In the genomic region with DNA sequence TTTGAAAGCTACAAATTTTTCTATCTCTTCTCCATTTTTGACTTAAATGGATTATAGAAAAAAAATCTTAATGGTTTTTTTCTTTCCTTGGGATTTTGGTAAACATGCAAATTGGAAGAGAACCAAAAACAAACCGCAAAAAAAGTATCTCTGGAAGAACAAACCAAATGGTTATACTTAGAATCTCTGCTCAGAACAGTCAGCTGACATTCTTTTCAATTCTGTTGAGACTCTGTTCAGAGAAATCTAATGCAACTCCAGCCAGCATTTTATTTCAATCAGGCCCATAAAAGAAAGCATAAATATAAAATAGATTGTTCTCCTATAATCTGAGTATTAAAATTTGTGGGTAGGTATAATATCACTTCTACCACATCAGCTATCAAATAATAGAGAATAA, we compare ENCODE assay signal across 19 cellular contexts.
DNase-seq lines count a peak whose midpoint lies in the region; ATAC-seq and TF ChIP-seq lines count a peak whose summit lies in the region.
"Had no signal": no experiment of that assay in that cellular context is flagged by ENCODE, and none has a peak within 500 bp of the region (broad histone marks: within the 10 kb centered on the region; RNA-seq: fewer than 3 reads in every experiment).

No MANE protein-coding gene starts in this region.

- H3K4me3 ChIP-seq in heart right ventricle (no peak overlapping the region), right atrium auricular region (no peak overlapping the region), neutrophil (ENCODE audit: low read depth in 1 of 2, low read length in 1 of 2) (no peak overlapping the region)
- H3K4me3 ChIP-seq: testis had no signal

- H3K27me3 ChIP-seq in heart right ventricle (no peaks in the 10 kb centered on the region), right atrium auricular region (no peaks in the 10 kb centered on the region), neutrophil (no peaks in the 10 kb centered on the region)
- H3K27me3 ChIP-seq: testis had no signal

- CTCF ChIA-PET in activated CD4-positive, alpha-beta T cell treated with anti-CD3 and anti-CD28 coated beads for 36 hours (lab: Charles Lee), result interaction anchor here (1.6 to 1.9 kb wide), 3 partner anchors 21 to 236 kb away, joined by 3 to 5 read pairs (median 3); no protein-coding TSS in a partner anchor

- TF ChIP-seq CTCF in heart right ventricle (IDR thresholded peaks at IDR 0.05), result no peak
- no peak for TF ChIP-seq CTCF in right atrium auricular region (IDR thresholded peaks at IDR 0.05)
- no peak for TF ChIP-seq CTCF in glutamatergic neuron (IDR thresholded peaks at IDR 0.05; ENCODE audit: partially characterized antibody, unreplicated experiment)
- TF ChIP-seq CTCF in neutrophil (IDR thresholded peaks at IDR 0.05), result no peak

- peak overlapping the region in 8 of 10 donors; percentile 7 to 75 (median 47) for H3K27ac ChIP-seq in heart right ventricle
- peak overlapping the region in 1 of 2 donors; percentile 23 for H3K27ac ChIP-seq in right atrium auricular region
- H3K27ac ChIP-seq in neutrophil, result peak overlapping the region; percentile 64

- POLR2A ChIA-PET in activated CD4-positive, alpha-beta T cell treated with anti-CD3 and anti-CD28 coated beads for 36 hours (lab: Charles Lee), result no interaction called here

- H3K36me3 ChIP-seq in heart right ventricle, result no peaks in the 10 kb centered on the region
- no peaks in the 10 kb centered on the region for H3K36me3 ChIP-seq in right atrium auricular region
- no peaks in the 10 kb centered on the region for H3K36me3 ChIP-seq in neutrophil

- peak overlapping the region; percentile 100 for H3K27ac Mint-ChIP-seq in glutamatergic neuron (ENCODE audit: unreplicated experiment)
- no peak overlapping the region for H3K27ac Mint-ChIP-seq in activated naive CD4-positive, alpha-beta T cell treated with anti-CD3 and anti-CD28 coated beads, Interleukin-2, amount 50 U/mL, for 72 hours
- no peak overlapping the region for H3K27ac Mint-ChIP-seq in activated CD4-positive, alpha-beta T cell treated with anti-CD3 and anti-CD28 coated beads for 36 hours

- peak in 6 of 8 donors; percentile 48 to 85 (median 70) for ATAC-seq in heart right ventricle
- ATAC-seq in HG02798 (IDR thresholded peaks at IDR 0.05; ENCODE audit: poor library complexity, unreplicated experiment), result no peak
- no peak for ATAC-seq in activated naive CD4-positive, alpha-beta T cell treated with anti-CD3 and anti-CD28 coated beads, Interleukin-2, amount 50 U/mL, for 72 hours
- no peak for ATAC-seq in activated CD4-positive, alpha-beta T cell treated with anti-CD3 and anti-CD28 coated beads for 36 hours

- peaks cover 49% of the 10 kb centered on the region for H3K4me1 Mint-ChIP-seq in glutamatergic neuron (ENCODE audit: low read depth, unreplicated experiment)
- H3K4me1 Mint-ChIP-seq in activated CD4-positive, alpha-beta T cell treated with anti-CD3 and anti-CD28 coated beads for 36 hours, result peaks cover 9% of the 10 kb centered on the region

- peak overlapping the region; percentile 76 for H3K4me3 Mint-ChIP-seq in glutamatergic neuron (ENCODE audit: unreplicated experiment)
- H3K4me3 Mint-ChIP-seq in activated CD4-positive, alpha-beta T cell treated with anti-CD3 and anti-CD28 coated beads for 36 hours, result no peak overlapping the region

- no peak for DNase-seq in heart right ventricle
- no peak for DNase-seq in right atrium auricular region (ENCODE audit: low spot score)
- DNase-seq in glutamatergic neuron, result no peak
- DNase-seq in activated naive CD4-positive, alpha-beta T cell treated with anti-CD3 and anti-CD28 coated beads, Interleukin-2, amount 50 U/mL, for 72 hours (ENCODE audit: low spot score in 2 of 2), result no peak
- DNase-seq in activated CD4-positive, alpha-beta T cell treated with anti-CD3 and anti-CD28 coated beads for 36 hours, result no peak
- DNase-seq in HK-2 (ENCODE audit: unreplicated experiment), result no peak
- DNase-seq: activated CD4-positive, alpha-beta T cell treated with anti-CD3 and anti-CD28 coated beads for 4 hours; activated naive CD4-positive, alpha-beta T cell; activated T-cell treated with anti-CD3 and anti-CD28 coated beads, Interleukin-2, amount 50 U/mL, for 4 hours; Calu3; dermis blood vessel endothelial cell; foreskin fibroblast; NCI-H2029 treated with DMSO at 0.1 percent for 48 hours; NCI-H226; posterior cingulate gyrus had no signal

- H3K4me1 ChIP-seq in heart right ventricle, result peaks cover 0 to 32% (median 23%) of the 10 kb centered on the region in 9 donors
- H3K4me1 ChIP-seq in right atrium auricular region, result peaks cover 0 to 18% of the 10 kb centered on the region in 2 donors
- H3K4me1 ChIP-seq in neutrophil (ENCODE audit: control insufficient read depth in 1 of 2, insufficient read depth in 1 of 2, low read depth in 1 of 2, low read length in 1 of 2), result peaks cover 3 to 5% of the 10 kb centered on the region in 2 experiments

- H3K9me3 Mint-ChIP-seq in glutamatergic neuron (ENCODE audit: unreplicated experiment), result peaks cover 20% of the 10 kb centered on the region
- no peaks in the 10 kb centered on the region for H3K9me3 Mint-ChIP-seq in activated naive CD4-positive, alpha-beta T cell treated with anti-CD3 and anti-CD28 coated beads, Interleukin-2, amount 50 U/mL, for 72 hours
- no peaks in the 10 kb centered on the region for H3K9me3 Mint-ChIP-seq in activated CD4-positive, alpha-beta T cell treated with anti-CD3 and anti-CD28 coated beads for 36 hours (ENCODE audit: low read depth)
- H3K9me3 Mint-ChIP-seq: activated T-cell treated with anti-CD3 and anti-CD28 coated beads, Interleukin-2, amount 50 U/mL, for 4 hours; natural killer cell treated with Interleukin-12 subunit alpha and Interleukin-12 subunit beta and Interleukin-15 and Interleukin-18, amount 100 ng/mL, for 72 hours had no signal

- intact Hi-C loops in heart right ventricle (cut with DNase I), result no loop called here
- intact Hi-C loops in activated CD4-positive, alpha-beta T cell treated with anti-CD3 and anti-CD28 coated beads for 36 hours (cut with DNase I, micrococcal nuclease), result no loop called here

- no peaks in the 10 kb centered on the region for H3K36me3 Mint-ChIP-seq in glutamatergic neuron (ENCODE audit: unreplicated experiment)
- peaks cover 0 to 4% of the 10 kb centered on the region in 2 donors for H3K36me3 Mint-ChIP-seq in activated naive CD4-positive, alpha-beta T cell treated with anti-CD3 and anti-CD28 coated beads, Interleukin-2, amount 50 U/mL, for 72 hours
- no peaks in the 10 kb centered on the region for H3K36me3 Mint-ChIP-seq in activated CD4-positive, alpha-beta T cell treated with anti-CD3 and anti-CD28 coated beads for 36 hours (ENCODE audit: low read depth)
- H3K36me3 Mint-ChIP-seq: natural killer cell treated with Interleukin-12 subunit alpha and Interleukin-12 subunit beta and Interleukin-15 and Interleukin-18, amount 100 ng/mL, for 72 hours had no signal

- WGBS in heart right ventricle, 2 donors, result 13 to 32% methylated on average over 1 of the region's 1 CpG

- H3K9me3 ChIP-seq in heart right ventricle (peaks cover 0 to 4% (median 0%) of the 10 kb centered on the region in 11 donors), right atrium auricular region (peaks cover 0 to 4% of the 10 kb centered on the region in 2 donors), neutrophil (no peaks in the 10 kb centered on the region)
- H3K9me3 ChIP-seq: testis had no signal

- peaks cover 9% of the 10 kb centered on the region for H3K27me3 Mint-ChIP-seq in glutamatergic neuron (ENCODE audit: unreplicated experiment)
- no peaks in the 10 kb centered on the region for H3K27me3 Mint-ChIP-seq in activated CD4-positive, alpha-beta T cell treated with anti-CD3 and anti-CD28 coated beads for 36 hours
- H3K27me3 Mint-ChIP-seq: natural killer cell treated with Interleukin-12 subunit alpha and Interleukin-12 subunit beta and Interleukin-15 and Interleukin-18, amount 100 ng/mL, for 72 hours had no signal

Comparison
In these comparisons a context has a peak if more than half of its experiments do, and no peak if none do; other contexts are left out.
1. ATAC-seq: peak in heart right ventricle (6 of 8); none in HG02798 (single experiment), activated naive CD4-positive, alpha-beta T cell treated with anti-CD3 and anti-CD28 coated beads, Interleukin-2, amount 50 U/mL, for 72 hours (0 of 2) and activated CD4-positive, alpha-beta T cell treated with anti-CD3 and anti-CD28 coated beads for 36 hours (single experiment).